Comparison of ENCODE assay signal across 14 cellular contexts in genomic region chr5:179243333-179243732, GRCh38.
DNase-seq lines count a peak whose midpoint lies in the region; ATAC-seq and TF ChIP-seq lines count a peak whose summit lies in the region.
"Had no signal": no experiment of that assay in that cellular context is flagged by ENCODE, and none has a peak within 500 bp of the region (broad histone marks: within the 10 kb centered on the region; RNA-seq: fewer than 3 reads in every experiment).

No MANE protein-coding gene starts in this region.

- H3K9me3 Mint-ChIP-seq in activated CD4-positive, alpha-beta memory T cell treated with anti-CD3 and anti-CD28 coated beads, Interleukin-2, amount 10 ng/mL, durations not matched to agents 7 days and 5 days, result peaks cover 3% of the 10 kb centered on the region
- H3K9me3 Mint-ChIP-seq in activated CD4-positive, alpha-beta T cell treated with anti-CD3 and anti-CD28 coated beads for 36 hours (ENCODE audit: low read depth), result peaks cover 10% of the 10 kb centered on the region

- H3K27me3 ChIP-seq in skeletal muscle satellite cell (ENCODE audit: control insufficient read depth, insufficient read depth, low read length), result no peaks in the 10 kb centered on the region

- H3K9ac ChIP-seq in skeletal muscle satellite cell (ENCODE audit: low read depth, low read length), result peak overlapping the region; percentile 7

- H3K4me2 ChIP-seq in skeletal muscle satellite cell (ENCODE audit: low read length), result peak overlapping the region; percentile 41

- DNase-seq in GM03348 (ENCODE audit: low spot score) (peak; percentile 78), cardiac fibroblast (ENCODE audit: low read depth in 2 of 2) (peak; percentile 82 to 84), hippocampal formation (lab: John Stamatoyannopoulos, UW) (peak; percentile 28 to 72), NCI-H748 treated with DMSO at 0.1 percent for 48 hours (lab: John Stamatoyannopoulos, UW) (no peak), ecto neural progenitor cell (ENCODE audit: low spot score) (no peak)
- DNase-seq in activated CD4-positive, alpha-beta memory T cell treated with anti-CD3 and anti-CD28 coated beads, Interleukin-2, amount 10 ng/mL, durations not matched to agents 7 days and 5 days, result no peak
- DNase-seq in activated CD4-positive, alpha-beta T cell treated with anti-CD3 and anti-CD28 coated beads for 36 hours, result no peak
- DNase-seq: activated CD4-positive, CD25-positive, alpha-beta regulatory T cell treated with anti-CD3 and anti-CD28 coated beads, Interleukin-2, amount 50 U/mL, for 72 hours; activated naive CD4-positive, alpha-beta T cell treated with anti-CD3 and anti-CD28 coated beads for 36 hours; DMS153; effector CD8-positive, alpha-beta T cell; kidney glomerular epithelial cell; NCI-H2029 treated with DMSO at 0.1 percent for 48 hours had no signal

- peaks cover 11% of the 10 kb centered on the region for H3K27me3 Mint-ChIP-seq in activated CD4-positive, alpha-beta memory T cell treated with anti-CD3 and anti-CD28 coated beads, Interleukin-2, amount 10 ng/mL, durations not matched to agents 7 days and 5 days
- peaks cover 22% of the 10 kb centered on the region for H3K27me3 Mint-ChIP-seq in activated CD4-positive, alpha-beta T cell treated with anti-CD3 and anti-CD28 coated beads for 36 hours

- H3K27ac Mint-ChIP-seq in activated CD4-positive, alpha-beta memory T cell treated with anti-CD3 and anti-CD28 coated beads, Interleukin-2, amount 10 ng/mL, durations not matched to agents 7 days and 5 days, result no peak overlapping the region
- no peak overlapping the region for H3K27ac Mint-ChIP-seq in activated CD4-positive, alpha-beta T cell treated with anti-CD3 and anti-CD28 coated beads for 36 hours
- H3K27ac Mint-ChIP-seq: activated naive CD4-positive, alpha-beta T cell treated with anti-CD3 and anti-CD28 coated beads for 36 hours had no signal

- TF ChIP-seq CTCF in cardiac fibroblast (IDR thresholded peaks at IDR 0.05; ENCODE audit: low read depth, low read length), result no peak

- CTCF ChIA-PET in activated CD4-positive, alpha-beta memory T cell treated with anti-CD3 and anti-CD28 coated beads, Interleukin-2, amount 10 ng/mL, durations not matched to agents 7 days and 5 days (lab: Charles Lee), result no interaction called here
- CTCF ChIA-PET in activated CD4-positive, alpha-beta T cell treated with anti-CD3 and anti-CD28 coated beads for 36 hours (lab: Charles Lee), result interaction anchor here (0.5 kb wide), 1 partner anchor 272 kb away, joined by 3 read pairs; no protein-coding TSS in a partner anchor

- H3K9me3 ChIP-seq in skeletal muscle satellite cell (replicated peaks; ENCODE audit: low read length), result no peaks in the 10 kb centered on the region

- no peak for ATAC-seq in activated CD4-positive, alpha-beta T cell treated with anti-CD3 and anti-CD28 coated beads for 36 hours

- POLR2A ChIA-PET in activated CD4-positive, alpha-beta memory T cell treated with anti-CD3 and anti-CD28 coated beads, Interleukin-2, amount 10 ng/mL, durations not matched to agents 7 days and 5 days (lab: Charles Lee), result no interaction called here
- POLR2A ChIA-PET in activated CD4-positive, alpha-beta T cell treated with anti-CD3 and anti-CD28 coated beads for 36 hours (lab: Charles Lee), result no interaction called here

- no peak overlapping the region for H3K4me3 Mint-ChIP-seq in activated CD4-positive, alpha-beta memory T cell treated with anti-CD3 and anti-CD28 coated beads, Interleukin-2, amount 10 ng/mL, durations not matched to agents 7 days and 5 days
- no peak overlapping the region for H3K4me3 Mint-ChIP-seq in activated CD4-positive, alpha-beta T cell treated with anti-CD3 and anti-CD28 coated beads for 36 hours
- H3K4me3 Mint-ChIP-seq: activated naive CD4-positive, alpha-beta T cell treated with anti-CD3 and anti-CD28 coated beads for 36 hours had no signal

- peaks cover 20% of the 10 kb centered on the region for H3K4me1 ChIP-seq in skeletal muscle satellite cell (ENCODE audit: control insufficient read depth, insufficient read depth, low read length)

- no peaks in the 10 kb centered on the region for H3K4me1 Mint-ChIP-seq in activated CD4-positive, alpha-beta memory T cell treated with anti-CD3 and anti-CD28 coated beads, Interleukin-2, amount 10 ng/mL, durations not matched to agents 7 days and 5 days
- H3K4me1 Mint-ChIP-seq in activated CD4-positive, alpha-beta T cell treated with anti-CD3 and anti-CD28 coated beads for 36 hours, result no peaks in the 10 kb centered on the region

- H3K4me3 ChIP-seq in cardiac fibroblast (replicated peaks in 1 of 2; ENCODE audit: low read depth in 2 of 2, low read length in 2 of 2) (no peak overlapping the region), skeletal muscle satellite cell (ENCODE audit: low read length) (no peak overlapping the region)

- no peaks in the 10 kb centered on the region for H3K36me3 Mint-ChIP-seq in activated CD4-positive, alpha-beta memory T cell treated with anti-CD3 and anti-CD28 coated beads, Interleukin-2, amount 10 ng/mL, durations not matched to agents 7 days and 5 days (ENCODE audit: low read depth)
- H3K36me3 Mint-ChIP-seq in activated CD4-positive, alpha-beta T cell treated with anti-CD3 and anti-CD28 coated beads for 36 hours (ENCODE audit: low read depth), result no peaks in the 10 kb centered on the region

- no peaks in the 10 kb centered on the region for H3K36me3 ChIP-seq in skeletal muscle satellite cell (ENCODE audit: insufficient read depth, low read length)

- intact Hi-C loops in activated CD4-positive, alpha-beta T cell treated with anti-CD3 and anti-CD28 coated beads for 36 hours (cut with DNase I, micrococcal nuclease), result no loop called here

Comparison
In these comparisons a context has a peak if more than half of its experiments do, and no peak if none do; other contexts are left out.
1. DNase-seq: peak in GM03348 (single experiment), cardiac fibroblast (2 of 2) and hippocampal formation (2 of 2); none in NCI-H748 treated with DMSO at 0.1 percent for 48 hours (single experiment), ecto neural progenitor cell (single experiment), activated CD4-positive, alpha-beta memory T cell treated with anti-CD3 and anti-CD28 coated beads, Interleukin-2, amount 10 ng/mL, durations not matched to agents 7 days and 5 days (single experiment) and activated CD4-positive, alpha-beta T cell treated with anti-CD3 and anti-CD28 coated beads for 36 hours (single experiment).